1 cellular context compared by ENCODE assay signal in the genomic region with DNA sequence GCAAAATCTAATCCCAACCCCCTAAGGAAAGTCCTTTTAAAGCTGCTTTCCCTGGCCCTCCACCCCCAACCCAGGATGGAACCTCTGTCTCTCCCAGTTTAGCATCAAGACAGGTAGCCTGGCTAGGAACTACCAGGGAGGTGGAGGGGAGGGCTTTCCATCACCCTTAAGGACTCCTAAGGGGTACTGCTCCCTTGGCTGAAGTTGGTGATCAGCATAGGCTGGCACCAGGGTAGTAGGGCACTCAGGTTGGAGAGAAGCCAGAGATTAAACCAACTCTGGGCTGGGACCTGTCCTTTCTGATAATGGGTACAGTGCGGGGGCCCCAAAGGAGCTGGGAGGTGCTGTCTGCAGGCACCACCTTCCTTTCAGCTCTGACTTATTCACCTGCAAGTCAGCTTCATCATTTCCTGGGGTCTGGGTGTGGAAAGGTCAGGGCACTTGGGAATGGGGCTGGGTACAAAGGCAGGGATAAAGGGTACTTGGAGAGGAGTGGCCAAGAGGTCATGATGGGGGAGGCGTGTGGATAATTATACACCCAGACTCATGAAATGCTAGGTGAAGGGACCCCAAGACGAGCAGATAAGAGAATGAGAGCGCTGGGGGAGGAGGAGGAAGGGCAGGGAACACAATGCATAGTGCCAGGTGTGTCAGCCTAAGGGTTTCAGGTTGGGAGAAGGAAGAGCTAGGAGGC.
TF ChIP-seq lines count a peak whose summit lies in the region.

No MANE protein-coding gene starts in this region.

TF ChIP-seq in GM23338, 12 proteins besides CTCF, POLR2A, EP300 and RAD21 (continued from another document):
- TF ChIP-seq ETS1 (IDR thresholded peaks at IDR 0.05) (no peak), REST (IDR thresholded peaks at IDR 0.05; ENCODE audit: unreplicated experiment) (no peak), ZNF114 (CRISPR knock-in tag; IDR thresholded peaks at IDR 0.05) (no peak)
